Comparison of ENCODE assay signal across 14 cellular contexts in the genomic region with DNA sequence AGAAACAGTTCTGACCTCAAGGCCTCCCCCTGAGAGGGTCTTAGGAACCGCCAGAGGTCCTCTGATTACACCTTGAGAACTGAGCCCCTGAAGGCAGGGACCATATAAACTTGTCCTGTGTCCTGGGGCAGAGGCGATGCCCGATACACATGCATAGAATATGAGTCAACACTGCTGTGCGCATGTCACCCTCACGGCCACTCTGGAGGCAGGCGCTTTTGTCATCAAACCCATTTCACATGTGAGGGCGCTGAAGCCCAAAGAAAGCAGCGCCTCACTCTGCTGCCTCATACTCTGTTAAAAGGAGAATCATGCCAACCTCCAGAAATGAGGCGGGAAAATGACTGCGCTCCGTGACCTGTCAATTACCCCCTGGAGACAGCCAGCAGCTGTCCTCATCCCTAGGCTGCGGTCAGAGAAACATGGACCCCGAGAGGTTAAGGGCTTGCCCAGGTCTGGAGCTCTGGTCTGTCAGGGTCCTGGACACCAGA.
DNase-seq lines count a peak whose midpoint lies in the region; ATAC-seq and TF ChIP-seq lines count a peak whose summit lies in the region.
"Had no signal": no experiment of that assay in that cellular context is flagged by ENCODE, and none has a peak within 500 bp of the region (broad histone marks: within the 10 kb centered on the region; RNA-seq: fewer than 3 reads in every experiment).

No MANE protein-coding gene starts in this region.

- intact Hi-C loops in Calu3 (cut with micrococcal nuclease; ENCODE audit: unreplicated experiment), result no loop called here
- intact Hi-C loops in Panc1 (cut with micrococcal nuclease; ENCODE audit: unreplicated experiment), result no loop called here

- TF ChIP-seq CTCF in Calu3 (IDR thresholded peaks at IDR 0.05; ENCODE audit: unreplicated experiment), result no peak
- no peak for TF ChIP-seq CTCF in Panc1 (IDR thresholded peaks at IDR 0.05)

- H3K27me3 ChIP-seq in Panc1 (ENCODE audit: control insufficient read depth, insufficient read depth, low read length) (no peaks in the 10 kb centered on the region), mucosa of rectum (ENCODE audit: control insufficient read depth in 2 of 2, insufficient read depth in 2 of 2, low read length in 2 of 2) (no peaks in the 10 kb centered on the region)
- H3K27me3 ChIP-seq: BLaER1 treated with 17β-estradiol and CSF1 and Interleukin-3, amounts not matched to agents 10 nM and 100 nM had no signal

- H3K4me1 ChIP-seq in Panc1 (ENCODE audit: control insufficient read depth, insufficient read depth, low read length) (peaks cover 26% of the 10 kb centered on the region), mucosa of rectum (ENCODE audit: control insufficient read depth in 2 of 2, insufficient read depth in 2 of 2, low read length in 2 of 2) (peaks cover 17 to 36% of the 10 kb centered on the region in 2 donors)

- H3K9ac ChIP-seq in mucosa of rectum (ENCODE audit: low read depth in 1 of 2, low read length in 2 of 2), result no peak overlapping the region
- H3K9ac ChIP-seq: BLaER1 treated with 17β-estradiol and CSF1 and Interleukin-3, amounts not matched to agents 10 nM and 100 nM; KMS-11 had no signal

- H3K4me1 Mint-ChIP-seq in Calu3 (ENCODE audit: low read depth, unreplicated experiment), result no peaks in the 10 kb centered on the region

- BruUV-seq in Calu3 (replicated peaks; lab: Mats Ljungman, UMichigan) (no TSS peak), Panc1 (replicated peaks; lab: Mats Ljungman, UMichigan) (no TSS peak)

- no peaks in the 10 kb centered on the region for H3K9me3 Mint-ChIP-seq in Calu3 (ENCODE audit: low read depth, unreplicated experiment)

- H3K27ac Mint-ChIP-seq in Calu3 (ENCODE audit: unreplicated experiment), result no peak overlapping the region
- H3K27ac Mint-ChIP-seq: immature natural killer cell had no signal

- H3K4me3 ChIP-seq in Panc1 (ENCODE audit: low read depth in 2 of 2, low read length in 2 of 2) (no peak overlapping the region), mucosa of rectum (ENCODE audit: low read length in 2 of 2) (no peak overlapping the region)
- H3K4me3 ChIP-seq: BLaER1 treated with 17β-estradiol and CSF1 and Interleukin-3, amounts not matched to agents 10 nM and 100 nM; dorsolateral prefrontal cortex had no signal

- H3K27ac ChIP-seq in Panc1 (ENCODE audit: low read length), result peak overlapping the region; percentile 62
- peak overlapping the region; percentile 63 to 70 for H3K27ac ChIP-seq in mucosa of rectum (ENCODE audit: low read depth in 2 of 2, low read length in 2 of 2)
- H3K27ac ChIP-seq: BLaER1 treated with 17β-estradiol and CSF1 and Interleukin-3, amounts not matched to agents 10 nM and 100 nM; dorsolateral prefrontal cortex; KMS-11 had no signal

- H3K36me3 Mint-ChIP-seq in Calu3 (ENCODE audit: insufficient read depth, unreplicated experiment), result no peaks in the 10 kb centered on the region
- H3K36me3 Mint-ChIP-seq: immature natural killer cell had no signal

- H3K36me3 ChIP-seq in Panc1 (ENCODE audit: control insufficient read depth, insufficient read depth, low read length) (no peaks in the 10 kb centered on the region), mucosa of rectum (ENCODE audit: control insufficient read depth in 2 of 2, insufficient read depth in 2 of 2, low read length in 2 of 2) (no peaks in the 10 kb centered on the region)
- H3K36me3 ChIP-seq: BLaER1 treated with 17β-estradiol and CSF1 and Interleukin-3, amounts not matched to agents 10 nM and 100 nM had no signal

- in situ Hi-C loops in Panc1 (cut with HindIII; ENCODE audit: low pct_unique_long_range_greater_than_20kb, low sequenced_read_pairs), result no loop called here

- peak; percentile 55 for DNase-seq in Calu3
- peak; percentile 34 for DNase-seq in LHCN-M2 (ENCODE audit: low read depth)
- no peak for DNase-seq in Panc1 (ENCODE audit: low read depth, low spot score)
- DNase-seq in NOMO-1 treated with dmso at 0.1 percent for 144 hours (lab: John Stamatoyannopoulos, UW; ENCODE audit: unreplicated experiment), result no peak
- no peak for DNase-seq in activated CD4-positive, alpha-beta T cell treated with anti-CD3 and anti-CD28 coated beads, Interleukin-2, amount 50 U/mL, for 1 hour
- DNase-seq: immature natural killer cell; Right ventricle myocardium superior; stimulated activated naive CD4-positive, alpha-beta T cell had no signal

- H3K4me3 Mint-ChIP-seq in Calu3 (ENCODE audit: low read depth, unreplicated experiment), result no peak overlapping the region
- H3K4me3 Mint-ChIP-seq: immature natural killer cell had no signal

- ATAC-seq in Panc1 (peak; percentile 71), HG02938 (IDR thresholded peaks at IDR 0.05; ENCODE audit: unreplicated experiment) (no peak), HG02759 (IDR thresholded peaks at IDR 0.05; ENCODE audit: unreplicated experiment) (no peak)

- POLR2A ChIA-PET in Panc1 (lab: Charles Lee), result no interaction called here

- H3K27me3 Mint-ChIP-seq in Calu3 (ENCODE audit: unreplicated experiment), result peaks cover 94% of the 10 kb centered on the region

- CTCF ChIA-PET in Calu3 (lab: Charles Lee) (interaction anchor here (0.6 kb wide), 1 partner anchor 432 kb away, joined by 4 read pairs; no protein-coding TSS in a partner anchor), Panc1 (lab: Charles Lee) (no interaction called here)

- H3K9me3 ChIP-seq in Panc1 (ENCODE audit: control insufficient read depth, insufficient read depth, low read depth, low read length) (no peaks in the 10 kb centered on the region), mucosa of rectum (ENCODE audit: control insufficient read depth in 2 of 2, low read length in 2 of 2) (no peaks in the 10 kb centered on the region)
- H3K9me3 ChIP-seq: BLaER1 treated with 17β-estradiol and CSF1 and Interleukin-3, amounts not matched to agents 10 nM and 100 nM had no signal

Comparison
In these comparisons a context has a peak if more than half of its experiments do, and no peak if none do; other contexts are left out.
1. DNase-seq: peak in Calu3 (single experiment) and LHCN-M2 (single experiment); none in Panc1 (single experiment), NOMO-1 treated with dmso at 0.1 percent for 144 hours (single experiment) and activated CD4-positive, alpha-beta T cell treated with anti-CD3 and anti-CD28 coated beads, Interleukin-2, amount 50 U/mL, for 1 hour (single experiment).